In genomic region chr4:149933120-149933519, GRCh38 we compare ENCODE assay signal across 6 cellular contexts.
"Had no signal": no experiment of that assay in that cellular context is flagged by ENCODE, and none has a peak within 500 bp of the region (broad histone marks: within the 10 kb centered on the region; RNA-seq: fewer than 3 reads in every experiment).

No MANE protein-coding gene starts in this region.

- H3K27ac ChIP-seq: HL-60 had no signal

- H3K4me3 ChIP-seq: GM23338 had no signal

- ATAC-seq: GM23338, HepG2 had no signal

- H3K4me2 ChIP-seq: GM23338 had no signal

- DNase-seq: H9, HCEC 1CT, KBM-7 had no signal
